In genomic region chr2:185108588-185108987, GRCh38 we compare ENCODE assay signal across 37 cellular contexts.
A peak's percentile ranks its signal among the peaks of the same experiment; 100 is the strongest.
DNase-seq lines count a peak whose midpoint lies in the region; ATAC-seq, FAIRE-seq and TF ChIP-seq lines count a peak whose summit lies in the region.
"Had no signal": no experiment of that assay in that cellular context is flagged by ENCODE, and none has a peak within 500 bp of the region (broad histone marks: within the 10 kb centered on the region; RNA-seq: fewer than 3 reads in every experiment).

No MANE protein-coding gene starts in this region.

- no peak overlapping the region for H2BK15ac ChIP-seq in mesendoderm (replicated peaks; ENCODE audit: low read depth)

- H3K79me2 ChIP-seq in OCI-LY3 (ENCODE audit: low read length) = no peaks in the 10 kb centered on the region
- H3K79me2 ChIP-seq in mesendoderm (ENCODE audit: control insufficient read depth, insufficient read depth, low read length) = no peaks in the 10 kb centered on the region

- no peak overlapping the region for H2BK5ac ChIP-seq in mesendoderm (ENCODE audit: low read length)

- H3K27me3 ChIP-seq in OCI-LY3 (ENCODE audit: low read depth, low read length) (no peaks in the 10 kb centered on the region), mesendoderm (ENCODE audit: insufficient read depth, low read length, poor library complexity) (no peaks in the 10 kb centered on the region)
- H3K27me3 ChIP-seq: brain microvascular endothelial cell, dorsolateral prefrontal cortex, esophagus muscularis mucosa, foreskin keratinocyte, Peyer's patch, right lobe of liver, spleen had no signal

- no peak overlapping the region for H3K4ac ChIP-seq in mesendoderm (ENCODE audit: low read depth, low read length)

- TF ChIP-seq CTCF in D721Med (IDR thresholded peaks at IDR 0.05; ENCODE audit: insufficient read depth, missing control alignments) (peak; percentile 26), OCI-LY3 (IDR thresholded peaks at IDR 0.05; ENCODE audit: low read depth, low read length) (peak; percentile 21)

- H3K4me1 ChIP-seq in OCI-LY3 (ENCODE audit: low read length) = no peaks in the 10 kb centered on the region
- no peaks in the 10 kb centered on the region for H3K4me1 ChIP-seq in mesendoderm (ENCODE audit: control insufficient read depth, low read depth, low read length)
- H3K4me1 ChIP-seq: esophagus muscularis mucosa, foreskin keratinocyte, left ventricle myocardium inferior, Peyer's patch, right lobe of liver, spleen had no signal

- no peak overlapping the region for H4K8ac ChIP-seq in mesendoderm (ENCODE audit: low read depth, low read length)

- no peak overlapping the region for H2AK5ac ChIP-seq in mesendoderm (ENCODE audit: low read length)

- H3K79me1 ChIP-seq in mesendoderm (ENCODE audit: low read length) = no peaks in the 10 kb centered on the region

- H2BK120ac ChIP-seq in mesendoderm (ENCODE audit: low read depth, low read length) = no peak overlapping the region

- H3K4me2 ChIP-seq in OCI-LY3 (ENCODE audit: low read length) = no peak overlapping the region
- H3K4me2 ChIP-seq in mesendoderm (ENCODE audit: low read length) = no peak overlapping the region

- no peaks in the 10 kb centered on the region for H3K9me3 ChIP-seq in OCI-LY3 (ENCODE audit: insufficient read depth, low read length)
- H3K9me3 ChIP-seq: esophagus muscularis mucosa, Peyer's patch, right lobe of liver, thoracic aorta had no signal

- H3K4me3 ChIP-seq in OCI-LY3 (ENCODE audit: low read length) (no peak overlapping the region), mesendoderm (ENCODE audit: low read length) (no peak overlapping the region)
- H3K4me3 ChIP-seq: dorsolateral prefrontal cortex, esophagus muscularis mucosa, K562, left ventricle myocardium inferior, Peyer's patch, right lobe of liver, spleen, thoracic aorta had no signal

- ATAC-seq in HG02678 (IDR thresholded peaks at IDR 0.05; ENCODE audit: unreplicated experiment) = no peak
- ATAC-seq: activated CD4-positive, alpha-beta T cell treated with anti-CD3 and anti-CD28 coated beads for 36 hours; activated CD8-positive, alpha-beta T cell treated with anti-CD3 and anti-CD28 coated beads, Interleukin-2, amount 10 ng/mL, durations not matched to agents 7 days and 5 days; CD8-positive, alpha-beta T cell; foreskin keratinocyte; K562; right lobe of liver; stimulated activated naive CD8-positive, alpha-beta T cell treated with anti-CD3 and anti-CD28 coated beads, Interleukin-15, amount 100 ng/mL, for 72 hours had no signal

- H3K9ac ChIP-seq in OCI-LY3 (ENCODE audit: low read length) = no peak overlapping the region
- no peak overlapping the region for H3K9ac ChIP-seq in mesendoderm (ENCODE audit: low read length)

- peak in 2 of 3 experiments; percentile 2 to 58 for DNase-seq in NCI-H1417 (lab: John Stamatoyannopoulos, UW)
- DNase-seq in NCI-H1417 treated with DMSO at 0.1 percent for 48 hours (lab: John Stamatoyannopoulos, UW) = no peak
- DNase-seq in D721Med (ENCODE audit: insufficient read length, low spot score) = no peak
- DNase-seq in mesendoderm = peak; percentile 4
- DNase-seq in stimulated activated naive CD4-positive, alpha-beta T cell treated with Interleukin-2 at 50 U/mL for 16 hours (lab: John Stamatoyannopoulos, UW) = no peak
- DNase-seq in GOT3 (lab: John Stamatoyannopoulos, UW) = no peak
- DNase-seq: activated CD4-positive, alpha-beta T cell treated with anti-CD3 and anti-CD28 coated beads for 36 hours; activated CD8-positive, alpha-beta T cell treated with anti-CD3 and anti-CD28 coated beads, Interleukin-2, amount 10 ng/mL, durations not matched to agents 7 days and 5 days; activated naive CD4-positive, alpha-beta T cell treated with anti-CD3 and anti-CD28 coated beads for 36 hours; amygdala; brain microvascular endothelial cell; CD8-positive, alpha-beta T cell; DMS79; dorsolateral prefrontal cortex; foreskin keratinocyte; GDM1; head of caudate nucleus; islet precursor cell; left ventricle myocardium inferior; MM.1S; NCI-H1436; NCI-H510A; Peyer's patch; posterior cingulate gyrus; right lobe of liver; SHP77 treated with DMSO at 0.1 percent for 48 hours; spleen; stimulated activated CD4-positive, alpha-beta T cell treated with anti-CD3 and anti-CD28 coated beads, Interleukin-2, amount 100 ng/mL, for 24 hours; stimulated activated naive CD8-positive, alpha-beta T cell treated with anti-CD3 and anti-CD28 coated beads, Interleukin-15, amount 100 ng/mL, for 72 hours; SW 1271 had no signal

- H3K36me3 ChIP-seq in OCI-LY3 (replicated peaks; ENCODE audit: low read depth, low read length) (no peaks in the 10 kb centered on the region), mesendoderm (ENCODE audit: control insufficient read depth, insufficient read depth, low read length) (no peaks in the 10 kb centered on the region)
- H3K36me3 ChIP-seq: brain microvascular endothelial cell, esophagus muscularis mucosa, left ventricle myocardium inferior, Peyer's patch, right lobe of liver, spleen, thoracic aorta had no signal

- no peak overlapping the region for H3K18ac ChIP-seq in mesendoderm (ENCODE audit: low read length)

- no peak overlapping the region for H3K56ac ChIP-seq in mesendoderm (ENCODE audit: low read length)

- peak; percentile 6 for FAIRE-seq in D721Med (lab: Jason Lieb, UNC)
- FAIRE-seq: endometrium, K562 had no signal

- WGBS in mesendoderm (ENCODE audit: extremely low coverage, insufficient coverage, low lambda C conversion rate) = no CpG with 5 or more reads among the region's 2 CpGs

- H3K27ac ChIP-seq in OCI-LY3 (ENCODE audit: low read length) = no peak overlapping the region
- H3K27ac ChIP-seq in mesendoderm (ENCODE audit: low read depth, low read length) = no peak overlapping the region
- H3K27ac ChIP-seq: brain microvascular endothelial cell, dorsolateral prefrontal cortex, esophagus muscularis mucosa, foreskin keratinocyte, left ventricle myocardium inferior, Peyer's patch, right lobe of liver, spleen, thoracic aorta, VCaP had no signal

- H2AFZ ChIP-seq in OCI-LY3 (ENCODE audit: low read depth, low read length) = no peak overlapping the region

- H4K5ac ChIP-seq in mesendoderm (ENCODE audit: low read length) = no peak overlapping the region

- H3K23ac ChIP-seq in mesendoderm (ENCODE audit: low read length) = no peak overlapping the region

- H4K20me1 ChIP-seq in OCI-LY3 (ENCODE audit: insufficient read depth, low read length) = no peaks in the 10 kb centered on the region

Comparison
In these comparisons a context has a peak if more than half of its experiments do, and no peak if none do; other contexts are left out.
1. DNase-seq: peak in NCI-H1417 (2 of 3) and mesendoderm (single experiment); none in NCI-H1417 treated with DMSO at 0.1 percent for 48 hours (single experiment), D721Med (single experiment), stimulated activated naive CD4-positive, alpha-beta T cell treated with Interleukin-2 at 50 U/mL for 16 hours (single experiment) and GOT3 (single experiment).